In the genomic region with DNA sequence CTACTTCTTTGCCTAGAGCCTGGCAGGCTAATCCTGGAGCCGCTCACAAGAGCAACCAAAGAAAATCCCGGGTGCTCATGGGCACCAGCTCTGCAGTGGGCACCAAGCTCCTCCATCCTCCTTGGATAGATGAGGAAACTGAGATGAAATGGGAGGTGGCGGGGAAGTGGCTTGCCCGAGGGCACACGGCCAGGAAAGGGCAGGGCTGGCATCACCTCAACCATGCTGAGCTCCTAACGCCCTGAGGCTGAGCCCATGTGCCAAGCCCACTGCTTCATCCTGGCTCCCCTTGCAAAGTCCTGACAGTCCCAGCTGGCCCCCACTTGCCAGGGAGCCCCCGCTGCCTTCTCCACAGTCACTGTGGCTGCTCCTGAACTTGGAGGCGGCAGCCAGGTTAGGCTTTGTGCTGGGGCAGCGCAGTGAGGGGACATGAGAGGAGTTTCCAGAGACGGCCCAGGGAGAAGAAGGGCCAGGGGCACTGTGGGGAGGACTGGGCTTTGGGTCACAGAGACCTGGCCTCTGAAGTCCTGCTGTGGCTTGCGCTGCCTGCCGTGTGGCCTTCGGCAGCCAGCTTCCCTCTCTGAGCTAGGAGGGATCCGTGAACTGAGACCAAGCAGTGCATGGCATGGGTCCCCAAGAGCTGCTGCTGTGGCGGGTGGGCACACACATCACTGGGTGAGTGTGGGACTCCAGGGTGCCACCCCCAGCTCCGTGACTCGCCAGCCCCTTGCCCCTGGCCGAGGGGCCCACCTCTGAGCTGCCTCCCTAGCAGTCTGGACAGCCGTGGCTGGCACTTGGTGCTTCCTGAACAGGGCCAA, we compare ENCODE assay signal across 14 cellular contexts. TPM values are rescaled to one million over a fixed set of nuclear protein-coding genes. Genes with fewer than 3 reads are reported as not detected.
DNase-seq lines count a peak whose midpoint lies in the region; ATAC-seq and TF ChIP-seq lines count a peak whose summit lies in the region.
"Had no signal": no experiment of that assay in that cellular context is flagged by ENCODE, and none has a peak within 500 bp of the region (broad histone marks: within the 10 kb centered on the region; RNA-seq: fewer than 3 reads in every experiment).

No MANE protein-coding gene starts in this region.

- no peaks in the 10 kb centered on the region for H3K9me3 Mint-ChIP-seq in activated T-helper 17 cell treated with anti-CD3 and anti-CD28 coated beads, Interleukin-2, amount 50 U/mL, for 72 hours
- H3K9me3 Mint-ChIP-seq in type B pancreatic cell, result no peaks in the 10 kb centered on the region

- H3K4me3 Mint-ChIP-seq in activated T-helper 17 cell treated with anti-CD3 and anti-CD28 coated beads, Interleukin-2, amount 50 U/mL, for 72 hours, result no peak overlapping the region
- H3K4me3 Mint-ChIP-seq in type B pancreatic cell, result no peak overlapping the region
- H3K4me3 Mint-ChIP-seq: activated CD8-positive, alpha-beta T cell treated with anti-CD3 and anti-CD28 coated beads, Interleukin-2, amount 10 ng/mL, durations not matched to agents 7 days and 5 days had no signal

- CTCF ChIA-PET in AG04450 (lab: Charles Lee), result interaction anchor here (1.0 kb wide), 1 partner anchor 42 kb away, joined by 4 read pairs; no protein-coding TSS in a partner anchor

- H3K27ac ChIP-seq in AG04450 (ENCODE audit: low read depth, low read length) (peak overlapping the region; percentile 99), right atrium auricular region (peak overlapping the region; percentile 27 to 67), skeletal muscle tissue (ENCODE audit: low read depth, low read length) (peak overlapping the region; percentile 81)

- H3K27me3 Mint-ChIP-seq in activated T-helper 17 cell treated with anti-CD3 and anti-CD28 coated beads, Interleukin-2, amount 50 U/mL, for 72 hours, result no peaks in the 10 kb centered on the region
- no peaks in the 10 kb centered on the region for H3K27me3 Mint-ChIP-seq in type B pancreatic cell

- H3K4me1 Mint-ChIP-seq in activated T-helper 17 cell treated with anti-CD3 and anti-CD28 coated beads, Interleukin-2, amount 50 U/mL, for 72 hours, result peaks cover 7% of the 10 kb centered on the region
- peaks cover 6% of the 10 kb centered on the region for H3K4me1 Mint-ChIP-seq in type B pancreatic cell (ENCODE audit: unreplicated experiment)

- TF ChIP-seq CTCF in AG04450 (IDR thresholded peaks at IDR 0.05; ENCODE audit: low read depth, low read length), result no peak
- TF ChIP-seq CTCF in right atrium auricular region (IDR thresholded peaks at IDR 0.05), result no peak
- TF ChIP-seq CTCF in type B pancreatic cell (conservative IDR thresholded peaks at IDR 0.05), result no peak

- H3K9me3 ChIP-seq in AG04450 (ENCODE audit: control insufficient read depth, insufficient read depth, low read length) (peaks cover 24% of the 10 kb centered on the region), right atrium auricular region (no peaks in the 10 kb centered on the region), skeletal muscle tissue (ENCODE audit: control insufficient read depth in 3 of 3, low read length in 3 of 3) (no peaks in the 10 kb centered on the region), HAP-1 (no peaks in the 10 kb centered on the region)
- H3K9me3 ChIP-seq: mucosa of descending colon had no signal

- in situ Hi-C loops in HAP-1 (cut with MboI; ENCODE audit: low sequenced_read_pairs), result no loop called here

- POLR2A ChIA-PET in AG04450 (lab: Yijun Ruan, JAX), result interaction anchor here (0.5 to 1.9 kb wide), 8 partner anchors 11 to 109 kb away, joined by 3 to 27 read pairs (median 3); a partner anchor contains a TSS

- peak overlapping the region; percentile 26 for H3K27ac Mint-ChIP-seq in activated T-helper 17 cell treated with anti-CD3 and anti-CD28 coated beads, Interleukin-2, amount 50 U/mL, for 72 hours
- H3K27ac Mint-ChIP-seq in type B pancreatic cell, result no peak overlapping the region
- H3K27ac Mint-ChIP-seq: activated CD8-positive, alpha-beta T cell treated with anti-CD3 and anti-CD28 coated beads, Interleukin-2, amount 10 ng/mL, durations not matched to agents 7 days and 5 days had no signal

- DNase-seq in AG04450 (ENCODE audit: low read depth, low spot score), result no peak
- no peak for DNase-seq in right atrium auricular region (ENCODE audit: low spot score)
- no peak for DNase-seq in type B pancreatic cell (ENCODE audit: extremely low spot score, unreplicated experiment)
- no peak for DNase-seq in HAP-1 (ENCODE audit: low spot score in 2 of 2)
- DNase-seq in activated CD4-positive, alpha-beta T cell treated with anti-CD3 and anti-CD28 coated beads, Interleukin-2, amount 50 U/mL, for 1 hour, result no peak
- DNase-seq: activated CD8-positive, alpha-beta T cell treated with anti-CD3 and anti-CD28 coated beads, Interleukin-2, amount 10 ng/mL, durations not matched to agents 7 days and 5 days; activated naive CD4-positive, alpha-beta T cell treated with anti-CD3 and anti-CD28 coated beads, Interleukin-2, amount 50 U/mL, for 16 hours; Kasumi-1; NCI-H187; SHP77 treated with DMSO at 0.1 percent for 48 hours had no signal

- H3K36me3 ChIP-seq in right atrium auricular region, result peaks cover 66% of the 10 kb centered on the region
- H3K36me3 ChIP-seq in skeletal muscle tissue (ENCODE audit: control insufficient read depth in 3 of 3, insufficient read depth in 3 of 3, low read length in 3 of 3), result peaks cover 30 to 41% (median 34%) of the 10 kb centered on the region in 3 donors
- H3K36me3 ChIP-seq in HAP-1 (replicated peaks), result peaks cover 29% of the 10 kb centered on the region

- H3K27me3 ChIP-seq in AG04450 (ENCODE audit: control insufficient read depth, insufficient read depth, low read length) (no peaks in the 10 kb centered on the region), right atrium auricular region (no peaks in the 10 kb centered on the region), skeletal muscle tissue (ENCODE audit: control insufficient read depth in 3 of 3, insufficient read depth in 3 of 3, low read length in 3 of 3) (no peaks in the 10 kb centered on the region), HAP-1 (ENCODE audit: low read depth) (no peaks in the 10 kb centered on the region)

- no peak overlapping the region for H3K9ac ChIP-seq in skeletal muscle tissue (ENCODE audit: low read depth in 1 of 3, low read length in 3 of 3)

- H3K4me3 ChIP-seq in AG04450 (ENCODE audit: low read depth, low read length) (no peak overlapping the region), right atrium auricular region (no peak overlapping the region), skeletal muscle tissue (ENCODE audit: low read length in 3 of 3) (no peak overlapping the region), HAP-1 (no peak overlapping the region)
- H3K4me3 ChIP-seq: mucosa of descending colon had no signal

- ATAC-seq in activated T-helper 17 cell treated with anti-CD3 and anti-CD28 coated beads, Interleukin-2, amount 50 U/mL, for 72 hours (replicated peaks), result no peak
- no peak for ATAC-seq in GM21423 (IDR thresholded peaks at IDR 0.05; ENCODE audit: unreplicated experiment)
- ATAC-seq: activated CD8-positive, alpha-beta T cell treated with anti-CD3 and anti-CD28 coated beads, Interleukin-2, amount 10 ng/mL, durations not matched to agents 7 days and 5 days had no signal

- H3K36me3 Mint-ChIP-seq in activated T-helper 17 cell treated with anti-CD3 and anti-CD28 coated beads, Interleukin-2, amount 50 U/mL, for 72 hours (ENCODE audit: low read depth), result peaks cover 48% of the 10 kb centered on the region
- peaks cover 25% of the 10 kb centered on the region for H3K36me3 Mint-ChIP-seq in type B pancreatic cell

- H3K4me1 ChIP-seq in right atrium auricular region, result peaks cover 0 to under 1% of the 10 kb centered on the region in 2 donors
- peaks cover 9 to 11% (median 10%) of the 10 kb centered on the region in 3 donors for H3K4me1 ChIP-seq in skeletal muscle tissue (ENCODE audit: control insufficient read depth in 3 of 3, insufficient read depth in 3 of 3, low read length in 3 of 3)
- H3K4me1 ChIP-seq in HAP-1, result no peaks in the 10 kb centered on the region

RNA-seq across cellular contexts. Expression of a gene that starts 17.5 kb away (rescaled TPM):
- 42.4 and 48.4 TPM in 2 replicates for polyA plus RNA-seq in AG04450 (2011; rRNA removed)
- 15.7 and 19.2 TPM in 2 replicates for polyA minus RNA-seq in AG04450 (2011; rRNA and poly(A)+ RNA removed)
- total RNA-seq in activated T-helper 17 cell treated with anti-CD3 and anti-CD28 coated beads, Interleukin-2, amount 50 U/mL, for 72 hours, result 10 to 100 TPM; 17.6 to 20.2 TPM
- total RNA-seq in right atrium auricular region, result 10 to 100 TPM; 39.3 to 50.9 TPM
- total RNA-seq in skeletal muscle tissue, result 39.7 TPM
- total RNA-seq in type B pancreatic cell (ENCODE audit: low replicate concordance), result 23.0 and 30.9 TPM in 2 replicates

RNA-seq across cellular contexts. Expression of a gene that starts 29.7 kb away (rescaled TPM):
- 0.45 and 0.67 TPM in 2 replicates for polyA plus RNA-seq in AG04450 (2011; rRNA removed)
- 0.28 and 0.48 TPM in 2 replicates for polyA minus RNA-seq in AG04450 (2011; rRNA and poly(A)+ RNA removed)
- total RNA-seq in activated T-helper 17 cell treated with anti-CD3 and anti-CD28 coated beads, Interleukin-2, amount 50 U/mL, for 72 hours, result 1 to 10 TPM in 1 of 2 donors, under 1 TPM in 1; 0.48 to 1.7 TPM
- 1 to 10 TPM in 1 of 2 donors, not detected in 1; 1.5 TPM for total RNA-seq in right atrium auricular region
- 4.2 TPM for total RNA-seq in skeletal muscle tissue
- total RNA-seq in type B pancreatic cell (ENCODE audit: low replicate concordance), result 0.45 and 1.1 TPM in 2 replicates

RNA-seq across cellular contexts. Expression of a gene that starts 52.8 kb away (rescaled TPM):
- 23.5 and 26.0 TPM in 2 replicates for polyA plus RNA-seq in AG04450 (2011; rRNA removed)
- 36.7 and 42.1 TPM in 2 replicates for polyA minus RNA-seq in AG04450 (2011; rRNA and poly(A)+ RNA removed)
- 10 to 100 TPM; 32.7 to 62.1 TPM for total RNA-seq in activated T-helper 17 cell treated with anti-CD3 and anti-CD28 coated beads, Interleukin-2, amount 50 U/mL, for 72 hours
- 10 to 100 TPM; 15.3 to 19.8 TPM for total RNA-seq in right atrium auricular region
- total RNA-seq in skeletal muscle tissue, result 19.8 TPM
- 81.9 and 104 TPM in 2 replicates for total RNA-seq in type B pancreatic cell (ENCODE audit: low replicate concordance)

Comparison
In these comparisons a context has a peak if more than half of its experiments do, and no peak if none do; other contexts are left out.
1. H3K27ac ChIP-seq: peak in every context shown above with its lines; median percentile 99 in AG04450; 81 in skeletal muscle tissue; 47 in right atrium auricular region.